8 cellular contexts compared by ENCODE assay signal in the genomic region with DNA sequence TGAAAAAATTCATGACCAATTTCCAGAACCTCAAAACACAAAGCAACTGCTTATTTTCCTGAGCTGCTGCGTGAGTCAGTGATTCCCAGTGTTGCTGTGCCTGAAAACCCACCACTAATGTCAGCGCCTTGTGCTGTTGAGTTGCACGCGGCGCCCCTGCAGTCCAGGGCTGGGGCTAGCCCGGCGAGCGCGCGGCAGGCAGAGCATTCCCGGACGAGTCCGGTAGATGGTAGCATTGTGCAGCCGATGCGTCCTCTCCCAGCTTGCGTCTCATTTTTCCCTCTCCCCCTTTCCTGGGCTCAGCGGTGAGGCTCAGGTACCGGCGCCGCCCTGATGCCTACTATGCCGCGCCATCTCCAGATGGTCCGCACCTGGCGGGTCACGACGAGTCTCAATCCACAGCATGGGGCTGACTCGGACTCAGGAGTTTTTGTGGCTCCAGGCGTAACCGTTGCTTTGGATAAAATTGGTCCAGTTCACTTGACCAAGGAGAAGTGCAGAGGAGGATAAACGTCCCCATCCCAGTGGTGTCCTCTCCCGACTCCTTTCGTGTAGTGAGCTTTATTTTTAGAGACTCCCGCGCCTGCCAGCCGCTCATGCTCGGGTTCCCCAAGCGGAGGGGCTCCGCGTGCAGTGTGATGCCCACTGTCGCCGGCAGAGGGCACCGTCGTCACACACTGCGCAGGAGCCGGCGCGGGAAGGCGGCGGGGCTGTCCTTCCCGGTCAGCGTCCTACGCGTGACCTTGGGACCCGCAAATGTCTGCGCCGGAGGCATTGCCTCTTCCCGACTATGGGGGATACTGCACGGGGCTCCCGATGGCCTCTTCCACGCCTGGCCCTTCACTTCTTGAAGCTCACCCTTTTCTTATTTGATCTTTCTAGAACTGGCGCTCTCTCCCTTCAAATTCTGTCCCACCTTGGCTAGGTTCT. TPM values are rescaled to one million over a fixed set of nuclear protein-coding genes. Genes with fewer than 3 reads are reported as not detected.
A peak's percentile ranks its signal among the peaks of the same experiment; 100 is the strongest.
DNase-seq lines count a peak whose midpoint lies in the region; ATAC-seq lines count a peak whose summit lies in the region.

No MANE protein-coding gene starts in this region.

- peaks cover 22% of the 10 kb centered on the region for H3K27me3 Mint-ChIP-seq in CD4-positive, CD25-positive, alpha-beta regulatory T cell
- peaks cover 27% of the 10 kb centered on the region for H3K27me3 Mint-ChIP-seq in activated CD8-positive, alpha-beta T cell treated with anti-CD3 and anti-CD28 coated beads, Interleukin-2, amount 10 ng/mL, durations not matched to agents 7 days and 5 days (ENCODE audit: low read depth)

- ATAC-seq in CD4-positive, CD25-positive, alpha-beta regulatory T cell (ENCODE audit: low read depth in 2 of 2), result peak; percentile 87 to 90
- ATAC-seq in GM19438 (IDR thresholded peaks at IDR 0.05; ENCODE audit: low read depth, unreplicated experiment) (peak; percentile 98), HG03565 (IDR thresholded peaks at IDR 0.05; ENCODE audit: unreplicated experiment) (peak; percentile 90)
- ATAC-seq in activated CD8-positive, alpha-beta T cell treated with anti-CD3 and anti-CD28 coated beads, Interleukin-2, amount 10 ng/mL, durations not matched to agents 7 days and 5 days, result peak; percentile 98

- H3K27ac ChIP-seq in CD4-positive, CD25-positive, alpha-beta regulatory T cell (ENCODE audit: insufficient read depth, low read length, poor library complexity, severe bottlenecking), result peak overlapping the region; percentile 20

- H3K4me3 Mint-ChIP-seq in CD4-positive, CD25-positive, alpha-beta regulatory T cell, result peak overlapping the region; percentile 77 to 95 (median 88)
- H3K4me3 Mint-ChIP-seq in activated CD8-positive, alpha-beta T cell treated with anti-CD3 and anti-CD28 coated beads, Interleukin-2, amount 10 ng/mL, durations not matched to agents 7 days and 5 days, result peak overlapping the region; percentile 83

- H3K9me3 ChIP-seq in CD4-positive, CD25-positive, alpha-beta regulatory T cell (ENCODE audit: control insufficient read depth in 2 of 2, low read length in 2 of 2), result no peaks in the 10 kb centered on the region

- peaks cover 0 to 16% (median 5%) of the 10 kb centered on the region in 4 donors for H3K4me1 Mint-ChIP-seq in CD4-positive, CD25-positive, alpha-beta regulatory T cell
- peaks cover 13% of the 10 kb centered on the region for H3K4me1 Mint-ChIP-seq in activated CD8-positive, alpha-beta T cell treated with anti-CD3 and anti-CD28 coated beads, Interleukin-2, amount 10 ng/mL, durations not matched to agents 7 days and 5 days (ENCODE audit: low read depth)

- peak; percentile 32 to 61 (median 59) for DNase-seq in CD4-positive, CD25-positive, alpha-beta regulatory T cell
- peak; percentile 81 for DNase-seq in NCI-H774 (lab: John Stamatoyannopoulos, UW)
- DNase-seq in activated CD8-positive, alpha-beta T cell treated with anti-CD3 and anti-CD28 coated beads, Interleukin-2, amount 10 ng/mL, durations not matched to agents 7 days and 5 days, result peak; percentile 80
- DNase-seq in effector CD8-positive, alpha-beta T cell (lab: John Stamatoyannopoulos, UW), result peak; percentile 47
- DNase-seq in lung microvascular endothelial cell (ENCODE audit: low read depth in 2 of 2), result peak; percentile 86 to 89
- DNase-seq in stimulated activated CD4-positive, alpha-beta T cell treated with anti-CD3 and anti-CD28 coated beads, TNF-alpha, amount 100 ng/mL, for 24 hours (ENCODE audit: low read depth in 3 of 3), result peak; percentile 47 to 71 (median 51)

- H3K27me3 ChIP-seq in CD4-positive, CD25-positive, alpha-beta regulatory T cell (ENCODE audit: control insufficient read depth, insufficient read depth, low read length), result peaks cover 2% of the 10 kb centered on the region

- no peak overlapping the region for H3K27ac Mint-ChIP-seq in CD4-positive, CD25-positive, alpha-beta regulatory T cell
- no peak overlapping the region for H3K27ac Mint-ChIP-seq in activated CD8-positive, alpha-beta T cell treated with anti-CD3 and anti-CD28 coated beads, Interleukin-2, amount 10 ng/mL, durations not matched to agents 7 days and 5 days

- H3K36me3 ChIP-seq in CD4-positive, CD25-positive, alpha-beta regulatory T cell (ENCODE audit: control insufficient read depth, insufficient read depth, low read length), result no peaks in the 10 kb centered on the region

- H3K9me3 Mint-ChIP-seq in CD4-positive, CD25-positive, alpha-beta regulatory T cell, result peaks cover 0 to 1% (median 0%) of the 10 kb centered on the region in 7 donors
- no peaks in the 10 kb centered on the region for H3K9me3 Mint-ChIP-seq in activated CD8-positive, alpha-beta T cell treated with anti-CD3 and anti-CD28 coated beads, Interleukin-2, amount 10 ng/mL, durations not matched to agents 7 days and 5 days (ENCODE audit: insufficient read depth)

- CTCF ChIA-PET in activated CD8-positive, alpha-beta T cell treated with anti-CD3 and anti-CD28 coated beads, Interleukin-2, amount 10 ng/mL, durations not matched to agents 7 days and 5 days (lab: Charles Lee), result interaction anchor here (0.6 to 3.0 kb wide), 53 partner anchors 8 to 901 kb away, joined by 3 to 33 read pairs (median 4); a partner anchor contains a TSS

- peak overlapping the region; percentile 78 for H3K4me3 ChIP-seq in CD4-positive, CD25-positive, alpha-beta regulatory T cell (ENCODE audit: low read depth, low read length)

- H3K36me3 Mint-ChIP-seq in CD4-positive, CD25-positive, alpha-beta regulatory T cell, result no peaks in the 10 kb centered on the region
- no peaks in the 10 kb centered on the region for H3K36me3 Mint-ChIP-seq in activated CD8-positive, alpha-beta T cell treated with anti-CD3 and anti-CD28 coated beads, Interleukin-2, amount 10 ng/mL, durations not matched to agents 7 days and 5 days (ENCODE audit: low read depth)

- POLR2A ChIA-PET in activated CD8-positive, alpha-beta T cell treated with anti-CD3 and anti-CD28 coated beads, Interleukin-2, amount 10 ng/mL, durations not matched to agents 7 days and 5 days (lab: Charles Lee), result interaction anchor here (0.5 to 1.1 kb wide), 3 partner anchors 180 to 1777 kb away, joined by 4 read pairs; no protein-coding TSS in a partner anchor

- H3K4me1 ChIP-seq in CD4-positive, CD25-positive, alpha-beta regulatory T cell (ENCODE audit: control insufficient read depth, insufficient read depth, low read length, poor library complexity, severe bottlenecking), result no peaks in the 10 kb centered on the region

RNA-seq across cellular contexts. Expression of a gene that starts 53.6 kb away (rescaled TPM):
- total RNA-seq in CD4-positive, CD25-positive, alpha-beta regulatory T cell, result 0.91 TPM
- polyA plus RNA-seq in CD4-positive, CD25-positive, alpha-beta regulatory T cell, result under 1 TPM in 2 of 4 donors, not detected in 2; 0.15 to 0.67 TPM
- not detected for total RNA-seq in activated CD8-positive, alpha-beta T cell treated with anti-CD3 and anti-CD28 coated beads, Interleukin-2, amount 10 ng/mL, durations not matched to agents 7 days and 5 days
- total RNA-seq in lung microvascular endothelial cell, result 724 and 1,907 TPM in 2 replicates

Comparison
In these comparisons a context has a peak if more than half of its experiments do, and no peak if none do; other contexts are left out.
1. Peak in every context shown above with its lines: DNase-seq, ATAC-seq, H3K4me3 ChIP-seq and H3K27ac ChIP-seq.
2. RNA of a gene that starts 53.6 kb away (total RNA-seq): 724 to 1,907 TPM in lung microvascular endothelial cell; 0.91 TPM in CD4-positive, CD25-positive, alpha-beta regulatory T cell (single experiment) and not detected in activated CD8-positive, alpha-beta T cell treated with anti-CD3 and anti-CD28 coated beads, Interleukin-2, amount 10 ng/mL, durations not matched to agents 7 days and 5 days; every median in the first group is over 100 times any median in the second.